Comparison of ENCODE assay signal across 19 cellular contexts in genomic region chr12:15574353-15574752, GRCh38.
A peak's percentile ranks its signal among the peaks of the same experiment; 100 is the strongest.
DNase-seq lines count a peak whose midpoint lies in the region; ATAC-seq, FAIRE-seq and TF ChIP-seq lines count a peak whose summit lies in the region.
"Had no signal": no experiment of that assay in that cellular context is flagged by ENCODE, and none has a peak within 500 bp of the region (broad histone marks: within the 10 kb centered on the region; RNA-seq: fewer than 3 reads in every experiment).

No MANE protein-coding gene starts in this region.

- H3K36me3 ChIP-seq in OCI-LY7 (ENCODE audit: insufficient read depth, low read length): no peaks in the 10 kb centered on the region
- no peaks in the 10 kb centered on the region for H3K36me3 ChIP-seq in GM12878 (ENCODE audit: control insufficient read depth in 2 of 2, insufficient read depth in 2 of 2, low read length in 1 of 2)

- CTCF ChIA-PET in OCI-LY7 (lab: Charles Lee; ENCODE audit: unreplicated experiment): no interaction called here
- CTCF ChIA-PET in GM12878 (lab: Yijun Ruan, JAX): interaction anchor here (0.8 to 10.0 kb wide), 9 partner anchors 11 to 579 kb away, joined by 3 to 185 read pairs (median 4); no protein-coding TSS in a partner anchor

- no peak for ATAC-seq in activated naive CD4-positive, alpha-beta T cell treated with anti-CD3 and anti-CD28 coated beads, Interleukin-2, amount 50 U/mL, for 72 hours
- ATAC-seq in GM12878 (no peak), HG03175 (IDR thresholded peaks at IDR 0.05; ENCODE audit: unreplicated experiment) (no peak)
- ATAC-seq: CD8-positive, alpha-beta T cell had no signal

- no peak for TF ChIP-seq RAD21 in GM12878 (IDR thresholded peaks at IDR 0.05; ENCODE audit: insufficient read depth, low read depth, low read length)

- H2AFZ ChIP-seq in OCI-LY7 (ENCODE audit: low read length): peak overlapping the region; percentile 22; the same call in 1 of the 2 replicates
- H2AFZ ChIP-seq in GM12878 (ENCODE audit: control insufficient read depth, low read depth, low read length): no peak overlapping the region
- H2AFZ ChIP-seq: GM23248 had no signal

- FAIRE-seq in GM12878 (lab: Jason Lieb, UNC): no peak
- FAIRE-seq: A204.1, D721Med, G401.6 had no signal

- H3K4me2 ChIP-seq in OCI-LY7 (ENCODE audit: low read length) (no peak overlapping the region), GM12878 (ENCODE audit: control insufficient read depth, insufficient read depth) (no peak overlapping the region)

- no peaks in the 10 kb centered on the region for H3K27me3 ChIP-seq in GM12878 (replicated peaks in 1 of 2; ENCODE audit: control insufficient read depth in 2 of 2, insufficient read depth in 2 of 2, low read length in 1 of 2)

- H3K27ac ChIP-seq in OCI-LY7 (ENCODE audit: low read depth, low read length, poor library complexity, severe bottlenecking) (no peak overlapping the region), GM12878 (ENCODE audit: control insufficient read depth, insufficient read depth) (no peak overlapping the region)
- H3K27ac ChIP-seq: GM23248 had no signal

- intact Hi-C loops in OCI-LY7 (cut with micrococcal nuclease; ENCODE audit: unreplicated experiment) (loop anchor here (5.0 kb wide), 1 partner anchor 802 kb away; a partner anchor contains a TSS), GM12878 (cut with micrococcal nuclease; ENCODE audit: unreplicated experiment) (no loop called here)

- H3K79me2 ChIP-seq in OCI-LY7 (ENCODE audit: insufficient read depth, low read depth, low read length): no peaks in the 10 kb centered on the region
- H3K79me2 ChIP-seq in GM12878 (ENCODE audit: control insufficient read depth, insufficient read depth, low read length): no peaks in the 10 kb centered on the region

- POLR2A ChIA-PET in OCI-LY7 (lab: Charles Lee) (interaction anchor here (1.0 to 1.1 kb wide), 3 partner anchors 10 to 28 kb away, joined by 3 to 5 read pairs (median 5); no protein-coding TSS in a partner anchor), GM12878 (lab: Charles Lee) (interaction anchor here (0.6 to 2.3 kb wide), 9 partner anchors 11 to 309 kb away, joined by 3 to 6 read pairs (median 4); no protein-coding TSS in a partner anchor)

- H3K4me1 ChIP-seq in OCI-LY7 (ENCODE audit: insufficient read depth, low read length, poor library complexity, severe bottlenecking) (peaks cover 23% of the 10 kb centered on the region), GM12878 (ENCODE audit: control insufficient read depth, insufficient read depth, low read length) (peaks cover 16% of the 10 kb centered on the region)

- peaks cover 66% of the 10 kb centered on the region for H3K4me1 Mint-ChIP-seq in activated naive CD4-positive, alpha-beta T cell treated with anti-CD3 and anti-CD28 coated beads, Interleukin-2, amount 50 U/mL, for 24 hours

- H3K9ac ChIP-seq in GM12878 (ENCODE audit: control insufficient read depth, insufficient read depth, low read length): no peak overlapping the region
- H3K9ac ChIP-seq: GM23248 had no signal

- BruUV-seq in OCI-LY7 (replicated peaks; lab: Mats Ljungman, UMichigan) (no TSS peak), GM12878 (replicated peaks; lab: Mats Ljungman, UMichigan) (no TSS peak)

- H3K4me3 Mint-ChIP-seq in activated naive CD4-positive, alpha-beta T cell treated with anti-CD3 and anti-CD28 coated beads, Interleukin-2, amount 50 U/mL, for 24 hours: no peak overlapping the region
- H3K4me3 Mint-ChIP-seq: B cell; CD8-positive, alpha-beta T cell had no signal

- in situ Hi-C loops in GM12878 (cut with MboI): no loop called here

- H4K20me1 ChIP-seq in OCI-LY7 (ENCODE audit: insufficient read depth, low read length): no peaks in the 10 kb centered on the region
- H4K20me1 ChIP-seq in GM12878 (ENCODE audit: control insufficient read depth, insufficient read depth): no peaks in the 10 kb centered on the region

- H3K4me3 ChIP-seq in OCI-LY7 (ENCODE audit: low read depth, low read length, poor library complexity, severe bottlenecking): no peak overlapping the region
- no peak overlapping the region for H3K4me3 ChIP-seq in GM12878
- H3K4me3 ChIP-seq: GM23248 had no signal

- SMC1A ChIA-PET in GM12878 (lab: Charles Lee; ENCODE audit: uncharacterized antibody, unreplicated experiment): interaction anchor here (1.0 to 10.1 kb wide), 11 partner anchors 10 to 196 kb away, joined by 3 to 177 read pairs (median 7); no protein-coding TSS in a partner anchor

- H3K9me2 ChIP-seq in OCI-LY7 (ENCODE audit: insufficient read depth, low read length): no peaks in the 10 kb centered on the region

- H3K9me3 Mint-ChIP-seq in activated naive CD4-positive, alpha-beta T cell treated with anti-CD3 and anti-CD28 coated beads, Interleukin-2, amount 50 U/mL, for 24 hours: peaks cover 5% of the 10 kb centered on the region
- peaks cover 11 to 21% of the 10 kb centered on the region in 2 donors for H3K9me3 Mint-ChIP-seq in activated naive CD4-positive, alpha-beta T cell treated with anti-CD3 and anti-CD28 coated beads, Interleukin-2, amount 50 U/mL, for 72 hours
- H3K9me3 Mint-ChIP-seq: CD8-positive, alpha-beta T cell had no signal

- H3K27ac Mint-ChIP-seq in activated naive CD4-positive, alpha-beta T cell treated with anti-CD3 and anti-CD28 coated beads, Interleukin-2, amount 50 U/mL, for 24 hours: peak overlapping the region; percentile 8
- H3K27ac Mint-ChIP-seq in activated naive CD4-positive, alpha-beta T cell treated with anti-CD3 and anti-CD28 coated beads, Interleukin-2, amount 50 U/mL, for 72 hours: peak overlapping the region in 1 of 2 donors; percentile 62
- H3K27ac Mint-ChIP-seq: B cell; CD8-positive, alpha-beta T cell had no signal

- no peak for TF ChIP-seq EP300 in GM12878 (IDR thresholded peaks at IDR 0.05; ENCODE audit: borderline replicate concordance in 1 of 2, control insufficient read depth in 1 of 2, low read depth in 2 of 2, low read length in 2 of 2)

- 100% methylated on average over 1 of the region's 1 CpG for WGBS in GM12878 (ENCODE audit: insufficient coverage, insufficient replicate concordance, low lambda C conversion rate, missing lambda C conversion rate)

- TF ChIP-seq POLR2A in GM12878 (IDR thresholded peaks at IDR 0.05; ENCODE audit: low read depth, low read length): no peak

- H3K9me3 ChIP-seq in OCI-LY7 (ENCODE audit: low read length): peaks cover 6% of the 10 kb centered on the region; the same call in 1 of the 2 replicates
- H3K9me3 ChIP-seq in GM12878 (replicated peaks; ENCODE audit: control insufficient read depth, insufficient read depth, low read length): peaks cover 6% of the 10 kb centered on the region; the same call in 2 of the 3 replicates

- TF ChIP-seq CTCF in OCI-LY7 (conservative IDR thresholded peaks at IDR 0.05; ENCODE audit: low read length): no peak
- TF ChIP-seq CTCF in GM12878 (IDR thresholded peaks at IDR 0.05 in 2 of 3, conservative IDR thresholded peaks at IDR 0.05 in 1 of 3; ENCODE audit: control insufficient read depth in 2 of 3, extremely low read depth in 1 of 3, insufficient read depth in 1 of 3, low read depth in 3 of 3, low read length in 3 of 3): no peak

- peaks cover 14% of the 10 kb centered on the region for H3K36me3 Mint-ChIP-seq in activated naive CD4-positive, alpha-beta T cell treated with anti-CD3 and anti-CD28 coated beads, Interleukin-2, amount 50 U/mL, for 24 hours
- peaks cover 17 to 69% of the 10 kb centered on the region in 2 donors for H3K36me3 Mint-ChIP-seq in activated naive CD4-positive, alpha-beta T cell treated with anti-CD3 and anti-CD28 coated beads, Interleukin-2, amount 50 U/mL, for 72 hours
- H3K36me3 Mint-ChIP-seq: CD8-positive, alpha-beta T cell had no signal

- no peaks in the 10 kb centered on the region for H3K27me3 Mint-ChIP-seq in activated naive CD4-positive, alpha-beta T cell treated with anti-CD3 and anti-CD28 coated beads, Interleukin-2, amount 50 U/mL, for 24 hours
- H3K27me3 Mint-ChIP-seq: B cell had no signal

- no peak for DNase-seq in activated naive CD4-positive, alpha-beta T cell treated with anti-CD3 and anti-CD28 coated beads, Interleukin-2, amount 50 U/mL, for 72 hours (ENCODE audit: low spot score in 2 of 2)
- DNase-seq in OCI-LY7 (ENCODE audit: low spot score) (no peak), GM12878 (ENCODE audit: low read depth, low spot score) (no peak), NCI-H146 (lab: John Stamatoyannopoulos, UW) (no peak), CD1c-positive myeloid dendritic cell (ENCODE audit: extremely low spot score) (no peak)
- DNase-seq: C1 segment of cervical spinal cord; CD8-positive, alpha-beta T cell; COR-L47; DMS153; DMS79 treated with DMSO at 0.1 percent for 48 hours; EL; GM23248; H7 had no signal

- RAD21 ChIA-PET in GM12878 (lab: Charles Lee; ENCODE audit: unreplicated experiment): interaction anchor here (1.1 to 3.0 kb wide), 8 partner anchors 9 to 336 kb away, joined by 3 to 17 read pairs (median 10); no protein-coding TSS in a partner anchor

TF ChIP-seq in GM12878, 131 proteins besides CTCF, POLR2A, EP300 and RAD21 (continues in another document):
- peak; percentile 73 for TF ChIP-seq ZNF687 (IDR thresholded peaks at IDR 0.05)
